Comparison of ENCODE assay signal across 18 cellular contexts in genomic region chr14:23275412-23275811, GRCh38. TPM values are rescaled to one million over a fixed set of nuclear protein-coding genes. Genes with fewer than 3 reads are reported as not detected.
DNase-seq lines count a peak whose midpoint lies in the region; ATAC-seq and TF ChIP-seq lines count a peak whose summit lies in the region.
"Had no signal": no experiment of that assay in that cellular context is flagged by ENCODE, and none has a peak within 500 bp of the region (broad histone marks: within the 10 kb centered on the region; RNA-seq: fewer than 3 reads in every experiment).

No MANE protein-coding gene starts in this region.

- intact Hi-C loops in activated CD8-positive, alpha-beta T cell treated with anti-CD3 and anti-CD28 coated beads for 36 hours (cut with micrococcal nuclease), result no loop called here
- intact Hi-C loops in mammary epithelial cell (cut with micrococcal nuclease), result no loop called here
- intact Hi-C loops in MCF 10A (cut with micrococcal nuclease), result no loop called here

- no peak for ATAC-seq in activated CD8-positive, alpha-beta T cell treated with anti-CD3 and anti-CD28 coated beads for 36 hours
- ATAC-seq in activated CD8-positive, alpha-beta T cell treated with anti-CD3 and anti-CD28 coated beads, Interleukin-2, amount 10 ng/mL, durations not matched to agents 7 days and 5 days, result no peak

- CTCF ChIA-PET in activated CD8-positive, alpha-beta T cell treated with anti-CD3 and anti-CD28 coated beads for 36 hours (lab: Charles Lee), result no interaction called here
- CTCF ChIA-PET in activated CD8-positive, alpha-beta T cell treated with anti-CD3 and anti-CD28 coated beads, Interleukin-2, amount 10 ng/mL, durations not matched to agents 7 days and 5 days (lab: Charles Lee), result no interaction called here
- CTCF ChIA-PET in mammary epithelial cell (lab: Charles Lee; ENCODE audit: low non-redundant PET) (no interaction called here), MCF 10A (lab: Yijun Ruan, JAX) (interaction anchor here (0.6 to 4.4 kb wide), 9 partner anchors 8 to 682 kb away, joined by 3 to 23 read pairs (median 4); no protein-coding TSS in a partner anchor)

- H3K4me3 Mint-ChIP-seq in activated CD8-positive, alpha-beta T cell treated with anti-CD3 and anti-CD28 coated beads for 36 hours, result no peak overlapping the region
- H3K4me3 Mint-ChIP-seq in activated CD8-positive, alpha-beta T cell treated with anti-CD3 and anti-CD28 coated beads, Interleukin-2, amount 10 ng/mL, durations not matched to agents 7 days and 5 days, result no peak overlapping the region
- no peak overlapping the region for H3K4me3 Mint-ChIP-seq in MCF 10A (ENCODE audit: unreplicated experiment)
- H3K4me3 Mint-ChIP-seq: CD4-positive, alpha-beta T cell had no signal

- H4K20me1 ChIP-seq in mammary epithelial cell (ENCODE audit: insufficient read depth, low read length), result no peaks in the 10 kb centered on the region

- H3K4me1 ChIP-seq in mammary epithelial cell (ENCODE audit: insufficient read depth, low read length), result no peaks in the 10 kb centered on the region

- peaks cover 16% of the 10 kb centered on the region for H3K36me3 Mint-ChIP-seq in activated CD8-positive, alpha-beta T cell treated with anti-CD3 and anti-CD28 coated beads for 36 hours (ENCODE audit: low read depth)
- H3K36me3 Mint-ChIP-seq in activated CD8-positive, alpha-beta T cell treated with anti-CD3 and anti-CD28 coated beads, Interleukin-2, amount 10 ng/mL, durations not matched to agents 7 days and 5 days (ENCODE audit: low read depth), result peaks cover 2% of the 10 kb centered on the region
- peaks cover 5% of the 10 kb centered on the region for H3K36me3 Mint-ChIP-seq in MCF 10A (ENCODE audit: insufficient read depth, unreplicated experiment)

- H3K27me3 Mint-ChIP-seq in activated CD8-positive, alpha-beta T cell treated with anti-CD3 and anti-CD28 coated beads for 36 hours, result no peaks in the 10 kb centered on the region
- no peaks in the 10 kb centered on the region for H3K27me3 Mint-ChIP-seq in activated CD8-positive, alpha-beta T cell treated with anti-CD3 and anti-CD28 coated beads, Interleukin-2, amount 10 ng/mL, durations not matched to agents 7 days and 5 days (ENCODE audit: low read depth)
- no peaks in the 10 kb centered on the region for H3K27me3 Mint-ChIP-seq in MCF 10A (ENCODE audit: insufficient read depth, unreplicated experiment)
- H3K27me3 Mint-ChIP-seq: CD4-positive, alpha-beta T cell had no signal

- no peak for TF ChIP-seq CTCF in activated CD8-positive, alpha-beta T cell treated with anti-CD3 and anti-CD28 coated beads for 36 hours (IDR thresholded peaks at IDR 0.05)
- no peak for TF ChIP-seq CTCF in mammary epithelial cell (conservative IDR thresholded peaks at IDR 0.05 in 1 of 2, IDR thresholded peaks at IDR 0.05 in 1 of 2; ENCODE audit: extremely low read depth in 1 of 2, insufficient read depth in 1 of 2, low read depth in 1 of 2, low read length in 2 of 2)
- no peak for TF ChIP-seq CTCF in MCF 10A (IDR thresholded peaks at IDR 0.05; ENCODE audit: unreplicated experiment)

- POLR2A ChIA-PET in activated CD8-positive, alpha-beta T cell treated with anti-CD3 and anti-CD28 coated beads for 36 hours (lab: Charles Lee), result no interaction called here
- POLR2A ChIA-PET in activated CD8-positive, alpha-beta T cell treated with anti-CD3 and anti-CD28 coated beads, Interleukin-2, amount 10 ng/mL, durations not matched to agents 7 days and 5 days (lab: Charles Lee), result no interaction called here
- POLR2A ChIA-PET in MCF 10A (lab: Yijun Ruan, JAX), result interaction anchor here (2.0 kb wide), 1 partner anchor 46 kb away, joined by 5 read pairs; the partner anchor contains the start of gene PABPN1

- TSS peak; percentile 9 for BruUV-seq in mammary epithelial cell (replicated peaks; lab: Mats Ljungman, UMichigan)
- no TSS peak for BruUV-seq in MCF 10A (replicated peaks; lab: Mats Ljungman, UMichigan)

- H3K4me1 Mint-ChIP-seq in activated CD8-positive, alpha-beta T cell treated with anti-CD3 and anti-CD28 coated beads for 36 hours (ENCODE audit: low read depth), result peaks cover 7% of the 10 kb centered on the region
- H3K4me1 Mint-ChIP-seq in activated CD8-positive, alpha-beta T cell treated with anti-CD3 and anti-CD28 coated beads, Interleukin-2, amount 10 ng/mL, durations not matched to agents 7 days and 5 days (ENCODE audit: low read depth), result no peaks in the 10 kb centered on the region
- no peaks in the 10 kb centered on the region for H3K4me1 Mint-ChIP-seq in MCF 10A (ENCODE audit: insufficient read depth, unreplicated experiment)

- no peaks in the 10 kb centered on the region for H3K27me3 ChIP-seq in mammary epithelial cell (ENCODE audit: insufficient read depth, low read length)
- H3K27me3 ChIP-seq: BLaER1 treated with 17β-estradiol and CSF1 and Interleukin-3, amounts not matched to agents 10 nM and 100 nM had no signal

- no peak overlapping the region for H3K4me3 ChIP-seq in mammary epithelial cell (replicated peaks in 1 of 3; ENCODE audit: insufficient read depth in 1 of 3, low read depth in 2 of 3, low read length in 3 of 3)
- H3K4me3 ChIP-seq: BLaER1 treated with 17β-estradiol and CSF1 and Interleukin-3, amounts not matched to agents 10 nM and 100 nM had no signal

- in situ Hi-C loops in mammary epithelial cell (cut with MboI; ENCODE audit: low sequenced_read_pairs in 2 of 2), result no loop called here

- no peaks in the 10 kb centered on the region for H3K9me3 ChIP-seq in mammary epithelial cell (replicated peaks; ENCODE audit: insufficient read depth, low read length)

- WGBS in mammary epithelial cell (ENCODE audit: low coverage, missing lambda C conversion rate), result 100% methylated on average over 2 of the region's 2 CpGs

- no peak for DNase-seq in activated CD8-positive, alpha-beta T cell treated with anti-CD3 and anti-CD28 coated beads for 36 hours
- no peak for DNase-seq in activated CD8-positive, alpha-beta T cell treated with anti-CD3 and anti-CD28 coated beads, Interleukin-2, amount 10 ng/mL, durations not matched to agents 7 days and 5 days
- DNase-seq in mammary epithelial cell (no peak), MCF 10A (ENCODE audit: unreplicated experiment) (no peak), HK-2 (ENCODE audit: unreplicated experiment) (peak; percentile 13), epithelial cell of prostate (ENCODE audit: low read depth, low spot score) (no peak), SW480 (ENCODE audit: low spot score) (no peak), DMS153 (lab: John Stamatoyannopoulos, UW) (no peak)
- DNase-seq: 8988T; AML-193; Calu3; CD4-positive, alpha-beta T cell; DND-41; GDM1; HCEC 1CT had no signal

- H3K36me3 ChIP-seq in mammary epithelial cell (ENCODE audit: insufficient read depth, low read length), result peaks cover 3% of the 10 kb centered on the region

- no peaks in the 10 kb centered on the region for H3K9me3 Mint-ChIP-seq in activated CD8-positive, alpha-beta T cell treated with anti-CD3 and anti-CD28 coated beads for 36 hours
- H3K9me3 Mint-ChIP-seq in activated CD8-positive, alpha-beta T cell treated with anti-CD3 and anti-CD28 coated beads, Interleukin-2, amount 10 ng/mL, durations not matched to agents 7 days and 5 days (ENCODE audit: insufficient read depth), result no peaks in the 10 kb centered on the region
- no peaks in the 10 kb centered on the region for H3K9me3 Mint-ChIP-seq in MCF 10A (ENCODE audit: unreplicated experiment)
- H3K9me3 Mint-ChIP-seq: CD4-positive, alpha-beta T cell had no signal

- H3K4me2 ChIP-seq in mammary epithelial cell (ENCODE audit: insufficient read depth, low read depth, low read length), result no peak overlapping the region
- H3K4me2 ChIP-seq: BLaER1 treated with 17β-estradiol and CSF1 and Interleukin-3, amounts not matched to agents 10 nM and 100 nM had no signal

- peak overlapping the region; percentile 16 for H3K27ac Mint-ChIP-seq in activated CD8-positive, alpha-beta T cell treated with anti-CD3 and anti-CD28 coated beads for 36 hours
- H3K27ac Mint-ChIP-seq in activated CD8-positive, alpha-beta T cell treated with anti-CD3 and anti-CD28 coated beads, Interleukin-2, amount 10 ng/mL, durations not matched to agents 7 days and 5 days, result no peak overlapping the region
- H3K27ac Mint-ChIP-seq in MCF 10A (ENCODE audit: low read depth, unreplicated experiment), result no peak overlapping the region
- H3K27ac Mint-ChIP-seq: CD4-positive, alpha-beta T cell had no signal

- no peak overlapping the region for H3K9ac ChIP-seq in mammary epithelial cell (ENCODE audit: insufficient read depth, low read length)
- H3K9ac ChIP-seq: BLaER1 treated with 17β-estradiol and CSF1 and Interleukin-3, amounts not matched to agents 10 nM and 100 nM had no signal

- H3K79me2 ChIP-seq in mammary epithelial cell (ENCODE audit: insufficient read depth, low read length), result no peaks in the 10 kb centered on the region

- dilution Hi-C loops in mammary epithelial cell (cut with HindIII; ENCODE audit: low sequenced_read_pairs), result no loop called here

- H2AFZ ChIP-seq in mammary epithelial cell (ENCODE audit: low read depth, low read length), result no peak overlapping the region

- H3K27ac ChIP-seq in mammary epithelial cell (ENCODE audit: insufficient read depth, low read depth, low read length), result no peak overlapping the region
- H3K27ac ChIP-seq in epithelial cell of prostate, result peak overlapping the region; percentile 53
- H3K27ac ChIP-seq: BLaER1 treated with 17β-estradiol and CSF1 and Interleukin-3, amounts not matched to agents 10 nM and 100 nM; HL-60 had no signal

RNA-seq across cellular contexts. Expression of gene HOMEZ, which starts 10.5 kb away (rescaled TPM):
- total RNA-seq in activated CD8-positive, alpha-beta T cell treated with anti-CD3 and anti-CD28 coated beads for 36 hours, result 10 to 100 TPM; 10.9 to 11.8 TPM
- total RNA-seq in activated CD8-positive, alpha-beta T cell treated with anti-CD3 and anti-CD28 coated beads, Interleukin-2, amount 10 ng/mL, durations not matched to agents 7 days and 5 days, result 1 to 10 TPM; 7.8 to 9.2 TPM
- total RNA-seq in mammary epithelial cell (10 to 100 TPM; 13.0 to 19.9 TPM), MCF 10A (2022) (6.6 and 9.3 TPM in 2 replicates)
- polyA plus RNA-seq in mammary epithelial cell, result 27.4 TPM
- polyA minus RNA-seq in mammary epithelial cell, result 29.3 TPM

RNA-seq across cellular contexts. Expression of gene PPP1R3E, which starts 27.2 kb away (rescaled TPM):
- 10 to 100 TPM; 43.9 to 47.9 TPM for total RNA-seq in activated CD8-positive, alpha-beta T cell treated with anti-CD3 and anti-CD28 coated beads for 36 hours
- total RNA-seq in activated CD8-positive, alpha-beta T cell treated with anti-CD3 and anti-CD28 coated beads, Interleukin-2, amount 10 ng/mL, durations not matched to agents 7 days and 5 days, result 10 to 100 TPM; 22.6 to 28.3 TPM
- total RNA-seq in mammary epithelial cell, result 1 to 10 TPM; 3.7 to 5.3 TPM
- 2.9 TPM for polyA plus RNA-seq in mammary epithelial cell
- not detected for polyA minus RNA-seq in mammary epithelial cell
- 7.2 and 7.8 TPM in 2 replicates for total RNA-seq in MCF 10A (2022)

RNA-seq across cellular contexts. Expression of gene BCL2L2, which starts 31.2 kb away (rescaled TPM):
- total RNA-seq in activated CD8-positive, alpha-beta T cell treated with anti-CD3 and anti-CD28 coated beads for 36 hours, result 1 to 10 TPM; 1.1 to 1.3 TPM
- total RNA-seq in activated CD8-positive, alpha-beta T cell treated with anti-CD3 and anti-CD28 coated beads, Interleukin-2, amount 10 ng/mL, durations not matched to agents 7 days and 5 days, result 1 to 10 TPM; 2.2 to 2.9 TPM
- total RNA-seq in mammary epithelial cell (10 to 100 TPM; 22.0 to 63.9 TPM), MCF 10A (2022) (41.2 and 42.5 TPM in 2 replicates)
- 24.6 TPM for polyA plus RNA-seq in mammary epithelial cell
- polyA minus RNA-seq in mammary epithelial cell, result 28.2 TPM

RNA-seq across cellular contexts. Expression of gene RNF212B, which starts 37.7 kb away (rescaled TPM):
- total RNA-seq in activated CD8-positive, alpha-beta T cell treated with anti-CD3 and anti-CD28 coated beads for 36 hours, result not detected
- not detected for total RNA-seq in activated CD8-positive, alpha-beta T cell treated with anti-CD3 and anti-CD28 coated beads, Interleukin-2, amount 10 ng/mL, durations not matched to agents 7 days and 5 days
- total RNA-seq in mammary epithelial cell (not detected), MCF 10A (2022) (not detected in 2 replicates)
- 0.05 TPM for polyA plus RNA-seq in mammary epithelial cell
- not detected for polyA minus RNA-seq in mammary epithelial cell
- total RNA-seq: Calu3; CD4-positive, alpha-beta T cell; H4 had no signal

RNA-seq across cellular contexts. Expression of gene PABPN1, which starts 45.8 kb away (rescaled TPM):
- 100 to 1,000 TPM; 258 to 260 TPM for total RNA-seq in activated CD8-positive, alpha-beta T cell treated with anti-CD3 and anti-CD28 coated beads for 36 hours
- total RNA-seq in activated CD8-positive, alpha-beta T cell treated with anti-CD3 and anti-CD28 coated beads, Interleukin-2, amount 10 ng/mL, durations not matched to agents 7 days and 5 days, result 100 to 1,000 TPM; 200 to 210 TPM
- total RNA-seq in mammary epithelial cell (100 to 1,000 TPM in 1 of 2 donors, 10 to 100 TPM in 1; 43.0 to 148 TPM), MCF 10A (2022) (153 and 167 TPM in 2 replicates)
- 154 TPM for polyA plus RNA-seq in mammary epithelial cell
- polyA minus RNA-seq in mammary epithelial cell, result 91.6 TPM

Comparison
In these comparisons a context has a peak if more than half of its experiments do, and no peak if none do; other contexts are left out.
1. RNA of gene BCL2L2, which starts 31.2 kb away (total RNA-seq): 22.0 to 63.9 TPM in mammary epithelial cell and 41.2 to 42.5 TPM in MCF 10A; 2.2 to 2.9 TPM in activated CD8-positive, alpha-beta T cell treated with anti-CD3 and anti-CD28 coated beads, Interleukin-2, amount 10 ng/mL, durations not matched to agents 7 days and 5 days and 1.1 to 1.3 TPM in activated CD8-positive, alpha-beta T cell treated with anti-CD3 and anti-CD28 coated beads for 36 hours; every median in the first group is over 4 times any median in the second.